In the genomic region with DNA sequence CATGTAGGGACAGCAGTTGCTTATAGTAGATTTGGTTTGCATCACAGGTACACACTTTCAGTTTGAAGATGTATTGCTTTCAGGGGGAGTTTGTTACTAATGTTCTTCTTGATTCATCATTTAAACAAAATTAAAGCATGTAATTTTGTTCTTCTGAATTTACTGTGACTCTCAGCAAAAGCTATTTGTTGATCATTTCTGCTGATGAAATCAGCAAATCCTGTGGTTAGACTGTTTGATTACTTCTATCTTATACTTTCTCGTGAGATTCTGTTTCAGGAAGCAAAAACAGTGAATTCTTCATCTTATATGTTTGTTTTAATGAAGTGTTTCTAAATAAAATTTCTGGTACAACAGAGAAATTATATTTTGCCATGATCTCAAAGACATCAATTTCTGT, we compare ENCODE assay signal across 31 cellular contexts.
"Had no signal": no experiment of that assay in that cellular context is flagged by ENCODE, and none has a peak within 500 bp of the region (broad histone marks: within the 10 kb centered on the region; RNA-seq: fewer than 3 reads in every experiment).

No MANE protein-coding gene starts in this region.

- H3K36me3 ChIP-seq: adrenal gland, ascending aorta, breast epithelium, cardiac muscle cell, esophagus muscularis mucosa had no signal

- DNase-seq: activated B cell treated with CpG ODN at 0.5 μM for 24 hours; activated CD4-positive, alpha-beta memory T cell treated with anti-CD3 and anti-CD28 coated beads for 36 hours; activated CD4-positive, alpha-beta T cell treated with anti-CD3 and anti-CD28 coated beads for 48 hours; activated CD8-positive, alpha-beta memory T cell treated with anti-CD3 and anti-CD28 coated beads, Interleukin-2, amount 10 ng/mL, durations not matched to agents 7 days and 5 days; activated CD8-positive, alpha-beta memory T cell treated with anti-CD3 and anti-CD28 coated beads, Interleukin-2, amount 50 U/mL, for 4 hours; activated CD8-positive, alpha-beta T cell treated with anti-CD3 and anti-CD28 coated beads, Interleukin-2, amount 10 ng/mL, durations not matched to agents 7 days and 5 days; activated effector memory CD4-positive, alpha-beta T cell treated with anti-CD3 and anti-CD28 coated beads, Interleukin-2, amount 50 U/mL, for 16 hours; activated naive CD4-positive, alpha-beta T cell treated with anti-CD3 and anti-CD28 coated beads for 36 hours; activated naive CD8-positive, alpha-beta T cell treated with anti-CD3 and anti-CD28 coated beads for 36 hours; activated naive CD8-positive, alpha-beta T cell treated with anti-CD3 and anti-CD28 coated beads, Interleukin-2, amount 50 U/mL, for 24 hours; activated T-cell treated with anti-CD3 and anti-CD28 coated beads, Interleukin-2, amount 50 U/mL, for 1 hour; activated T-cell treated with anti-CD3 and anti-CD28 coated beads, Interleukin-2, amount 50 U/mL, for 48 hours; adrenal gland; amygdala; central memory CD4-positive, alpha-beta T cell; cerebellar nuclear complex; dorsolateral prefrontal cortex; effector memory CD4-positive, alpha-beta T cell; erythroblast; foreskin melanocyte; head of caudate nucleus; hippocampal formation; T-helper 17 cell; T1000; WERI-Rb-1 had no signal

- H3K4me1 ChIP-seq: adrenal gland, ascending aorta, breast epithelium, esophagus muscularis mucosa had no signal

- H3K9me3 ChIP-seq: adrenal gland, ascending aorta, breast epithelium, esophagus muscularis mucosa had no signal

- H3K27ac ChIP-seq: adrenal gland, ascending aorta, breast epithelium, cardiac muscle cell, coronary artery, dorsolateral prefrontal cortex, esophagus muscularis mucosa, WERI-Rb-1 had no signal

- H3K4me3 ChIP-seq: adrenal gland, ascending aorta, breast epithelium, cardiac muscle cell, coronary artery, dorsolateral prefrontal cortex, esophagus muscularis mucosa had no signal

- ATAC-seq: activated CD4-positive, CD25-positive, alpha-beta regulatory T cell treated with anti-CD3 and anti-CD28 coated beads, Interleukin-2, amount 50 U/mL, for 24 hours; activated CD8-positive, alpha-beta memory T cell treated with anti-CD3 and anti-CD28 coated beads, Interleukin-2, amount 10 ng/mL, durations not matched to agents 7 days and 5 days; activated CD8-positive, alpha-beta T cell treated with anti-CD3 and anti-CD28 coated beads, Interleukin-2, amount 10 ng/mL, durations not matched to agents 7 days and 5 days; activated naive CD8-positive, alpha-beta T cell treated with anti-CD3 and anti-CD28 coated beads, Interleukin-2, amount 50 U/mL, for 24 hours; T-helper 17 cell had no signal

- H3K27me3 ChIP-seq: adrenal gland, ascending aorta, breast epithelium, cardiac muscle cell, dorsolateral prefrontal cortex, esophagus muscularis mucosa had no signal
